17 cellular contexts compared by ENCODE assay signal in the genomic region with DNA sequence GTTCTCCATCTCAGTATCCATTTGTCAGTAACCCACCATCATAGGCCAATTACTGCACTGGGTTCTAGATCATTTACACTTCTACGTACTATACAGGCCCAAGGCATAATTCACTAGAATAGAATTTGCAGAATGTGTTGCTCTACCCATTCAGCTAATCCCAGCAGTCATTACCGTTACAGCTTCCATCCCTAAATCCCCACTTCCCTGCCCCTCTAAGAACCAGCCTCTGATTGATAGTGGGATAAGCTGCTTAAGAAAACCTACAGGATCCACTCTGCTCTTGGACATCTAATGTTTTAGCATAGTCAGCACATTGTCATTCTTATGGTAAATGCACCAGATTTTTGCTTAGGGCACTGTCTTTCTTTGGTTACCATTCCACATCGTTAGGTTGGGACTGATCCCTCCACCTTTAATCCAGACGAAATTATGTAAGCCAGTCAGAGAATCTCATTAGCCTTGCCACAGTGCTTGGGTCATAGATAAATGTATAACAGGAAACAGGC. TPM values are rescaled to one million over a fixed set of nuclear protein-coding genes. Genes with fewer than 3 reads are reported as not detected.
A peak's percentile ranks its signal among the peaks of the same experiment; 100 is the strongest.
DNase-seq lines count a peak whose midpoint lies in the region; ATAC-seq, FAIRE-seq and TF ChIP-seq lines count a peak whose summit lies in the region.
"Had no signal": no experiment of that assay in that cellular context is flagged by ENCODE, and none has a peak within 500 bp of the region (broad histone marks: within the 10 kb centered on the region; RNA-seq: fewer than 3 reads in every experiment).

No MANE protein-coding gene starts in this region.

- H3K23me2 ChIP-seq in H1 (ENCODE audit: low read depth, low read length): no peaks in the 10 kb centered on the region

- H3K9ac ChIP-seq in HepG2 (ENCODE audit: insufficient read depth, low read depth, low read length) (no peak overlapping the region), H1 (replicated peaks in 1 of 4; ENCODE audit: extremely low read depth in 1 of 4, low read depth in 3 of 4, low read length in 3 of 4) (no peak overlapping the region)
- H3K9ac ChIP-seq: BLaER1 treated with 17β-estradiol and CSF1 and Interleukin-3, amounts not matched to agents 10 nM and 100 nM had no signal

- H2BK20ac ChIP-seq in H1 (ENCODE audit: low read length): no peak overlapping the region

- no peak for TF ChIP-seq EP300 in HepG2 (IDR thresholded peaks at IDR 0.05; ENCODE audit: low read depth in 2 of 2, low read length in 2 of 2)
- TF ChIP-seq EP300 in HepG2 (CRISPR knock-in tag; IDR thresholded peaks at IDR 0.05; ENCODE audit: borderline replicate concordance): no peak
- TF ChIP-seq EP300 in H1 (IDR thresholded peaks at IDR 0.05; ENCODE audit: borderline replicate concordance in 1 of 2, low read depth in 2 of 2, low read length in 2 of 2): no peak

- no peak overlapping the region for H3K14ac ChIP-seq in H1 (ENCODE audit: insufficient read length)

- TF ChIP-seq POLR2A in HepG2 (IDR thresholded peaks at IDR 0.05; ENCODE audit: insufficient read depth in 1 of 2, low read depth in 2 of 2, low read length in 2 of 2) (no peak), right lobe of liver (IDR thresholded peaks at IDR 0.05) (no peak), H1 (IDR thresholded peaks at IDR 0.05; ENCODE audit: control extremely low read depth in 1 of 2, low read depth in 2 of 2, low read length in 2 of 2) (no peak)

- no peaks in the 10 kb centered on the region for H3K27me3 ChIP-seq in HepG2 (ENCODE audit: control insufficient read depth in 1 of 2, insufficient read depth in 2 of 2, low read length in 2 of 2)
- H3K27me3 ChIP-seq in right lobe of liver: no peaks in the 10 kb centered on the region
- H3K27me3 ChIP-seq in H1 (replicated peaks in 1 of 4; ENCODE audit: control insufficient read depth in 3 of 4, extremely low read depth in 1 of 4, insufficient read depth in 3 of 4, low read length in 3 of 4): peaks cover 0 to 3% (median 0%) of the 10 kb centered on the region in 4 experiments; a peak in 1 of 7 replicates
- H3K27me3 ChIP-seq: BLaER1 treated with 17β-estradiol and CSF1 and Interleukin-3, amounts not matched to agents 10 nM and 100 nM had no signal

- ATAC-seq in HepG2: no peak
- ATAC-seq in right lobe of liver: no peak
- ATAC-seq: CD8-positive, alpha-beta T cell; GM23338; HCT116 had no signal

- H2BK120ac ChIP-seq in H1 (replicated peaks; ENCODE audit: low read depth, low read length): no peak overlapping the region

- H4K5ac ChIP-seq in H1 (ENCODE audit: insufficient read length, low read depth, low read length): no peak overlapping the region

- no peaks in the 10 kb centered on the region for H3K9me3 ChIP-seq in HepG2 (ENCODE audit: low read length)
- H3K9me3 ChIP-seq in right lobe of liver: no peaks in the 10 kb centered on the region
- no peaks in the 10 kb centered on the region for H3K9me3 ChIP-seq in H1 (ENCODE audit: insufficient read depth in 2 of 2, low read depth in 1 of 2, low read length in 1 of 2)

- no peak overlapping the region for H3K18ac ChIP-seq in H1 (ENCODE audit: extremely low read depth, low read length)

- H4K91ac ChIP-seq in H1 (replicated peaks; ENCODE audit: insufficient read length, low read length): no peak overlapping the region

- H3K79me1 ChIP-seq in H1 (ENCODE audit: low read depth, low read length): no peaks in the 10 kb centered on the region

- H3K4me1 ChIP-seq in HepG2 (ENCODE audit: insufficient read depth, low read length) (no peaks in the 10 kb centered on the region), right lobe of liver (no peaks in the 10 kb centered on the region), H1 (replicated peaks in 1 of 4; ENCODE audit: control insufficient read depth in 3 of 4, insufficient read depth in 4 of 4, low read length in 3 of 4) (peaks cover 0 to 2% (median 0%) of the 10 kb centered on the region in 4 experiments; a peak in 2 of 7 replicates)

- no peak overlapping the region for H2BK12ac ChIP-seq in H1 (ENCODE audit: low read depth, low read length)

- CTCF ChIA-PET in HepG2 (lab: Yijun Ruan, JAX; ENCODE audit: low intra/inter-chr PET ratio, low total read pairs): no interaction called here
- CTCF ChIA-PET in H1 (lab: Charles Lee; ENCODE audit: partially characterized antibody): interaction anchor here (0.9 to 2.1 kb wide), 4 partner anchors 31 to 94 kb away, joined by 3 to 7 read pairs (median 4); no protein-coding TSS in a partner anchor

- no peaks in the 10 kb centered on the region for H3K36me3 ChIP-seq in HepG2 (replicated peaks in 1 of 2; ENCODE audit: control insufficient read depth in 1 of 2, insufficient read depth in 2 of 2, low read length in 2 of 2)
- no peaks in the 10 kb centered on the region for H3K36me3 ChIP-seq in right lobe of liver
- no peaks in the 10 kb centered on the region for H3K36me3 ChIP-seq in H1 (ENCODE audit: control insufficient read depth in 2 of 4, insufficient read depth in 4 of 4, low read length in 3 of 4)
- H3K36me3 ChIP-seq: BLaER1 treated with 17β-estradiol and CSF1 and Interleukin-3, amounts not matched to agents 10 nM and 100 nM had no signal

- TF ChIP-seq CTCF in HepG2 (CRISPR knock-in tag; IDR thresholded peaks at IDR 0.05): no peak
- TF ChIP-seq CTCF in right lobe of liver (IDR thresholded peaks at IDR 0.05): no peak
- no peak for TF ChIP-seq CTCF in H1 (IDR thresholded peaks at IDR 0.05; ENCODE audit: control extremely low read depth in 1 of 3, insufficient read depth in 1 of 3, low read depth in 1 of 3, low read length in 3 of 3)

- no peaks in the 10 kb centered on the region for H3K79me2 ChIP-seq in HepG2 (ENCODE audit: insufficient read depth, low read length)
- H3K79me2 ChIP-seq in H1 (ENCODE audit: control insufficient read depth in 1 of 2, insufficient read depth in 2 of 2, low read length in 2 of 2): no peaks in the 10 kb centered on the region

- no peak overlapping the region for H3K4me3 ChIP-seq in HepG2 (replicated peaks in 1 of 3; ENCODE audit: insufficient read depth in 1 of 3, low read depth in 2 of 3, low read length in 3 of 3)
- H3K4me3 ChIP-seq in right lobe of liver: no peak overlapping the region
- no peak overlapping the region for H3K4me3 ChIP-seq in H1 (ENCODE audit: extremely low read depth in 1 of 4, insufficient read depth in 2 of 4, low read depth in 3 of 4, low read length in 4 of 4)
- H3K4me3 ChIP-seq: BLaER1 treated with 17β-estradiol and CSF1 and Interleukin-3, amounts not matched to agents 10 nM and 100 nM; GM23338 had no signal

- no peak overlapping the region for H2BK15ac ChIP-seq in H1 (ENCODE audit: low read length)

- H2BK5ac ChIP-seq in H1 (ENCODE audit: low read depth, low read length): no peak overlapping the region

- H3K4me2 ChIP-seq in HepG2 (ENCODE audit: low read depth, low read length) (no peak overlapping the region), H1 (ENCODE audit: insufficient read depth in 1 of 2, low read depth in 2 of 2, low read length in 2 of 2) (no peak overlapping the region)
- H3K4me2 ChIP-seq: BLaER1 treated with 17β-estradiol and CSF1 and Interleukin-3, amounts not matched to agents 10 nM and 100 nM; GM23338 had no signal

- H4K8ac ChIP-seq in H1 (ENCODE audit: extremely low read depth, insufficient read depth, low read length): no peak overlapping the region

- no peak overlapping the region for H2AFZ ChIP-seq in HepG2 (ENCODE audit: low read length)
- no peak overlapping the region for H2AFZ ChIP-seq in H1 (ENCODE audit: low read length)
- H2AFZ ChIP-seq: GM23338 had no signal

- in situ Hi-C loops in HepG2 (cut with HindIII; ENCODE audit: extremely low pct_ligation_motif_present, low pct_unique_long_range_greater_than_20kb) (no loop called here), G401 (cut with HindIII; ENCODE audit: low sequenced_read_pairs) (no loop called here)

- no TSS peak for BruUV-seq in HepG2 (replicated peaks; lab: Mats Ljungman, UMichigan)

- H3K4ac ChIP-seq in H1 (replicated peaks; ENCODE audit: insufficient read length, low read depth, low read length): no peak overlapping the region

- no peak overlapping the region for H2AK5ac ChIP-seq in H1 (ENCODE audit: low read depth, low read length)

- TF ChIP-seq RAD21 in HepG2 (CRISPR knock-in tag; IDR thresholded peaks at IDR 0.05) (no peak), H1 (IDR thresholded peaks at IDR 0.05 in 1 of 2, conservative IDR thresholded peaks at IDR 0.05 in 1 of 2; ENCODE audit: low read depth in 2 of 2, low read length in 2 of 2) (no peak)

- intact Hi-C loops in HepG2 (cut with micrococcal nuclease; ENCODE audit: unreplicated experiment): no loop called here
- intact Hi-C loops in right lobe of liver (cut with DNase I): no loop called here

- H3K56ac ChIP-seq in H1 (replicated peaks; ENCODE audit: insufficient read length, low read depth, low read length): no peak overlapping the region

- FAIRE-seq in HepG2 (lab: Jason Lieb, UNC) (no peak), H1 (lab: Jason Lieb, UNC) (no peak)
- FAIRE-seq: HTR-8/SVneo had no signal

- POLR2A ChIA-PET in HepG2 (lab: Yijun Ruan, JAX): no interaction called here
- POLR2A ChIA-PET in H1 (lab: Charles Lee; ENCODE audit: partially characterized antibody): no interaction called here

- no peak for DNase-seq in HepG2 (ENCODE audit: low spot score)
- no peak for DNase-seq in right lobe of liver
- peak; percentile 92 for DNase-seq in NCI-H82 (lab: John Stamatoyannopoulos, UW)
- DNase-seq in H1 (ENCODE audit: low read depth in 1 of 2, low spot score in 2 of 2): no peak
- DNase-seq in G401 (ENCODE audit: low spot score): no peak
- DNase-seq in caudate nucleus (lab: John Stamatoyannopoulos, UW): no peak
- no peak for DNase-seq in activated CD4-positive, alpha-beta T cell treated with anti-CD3 and anti-CD28 coated beads for 4 hours
- DNase-seq: 8988T; Calu3; CD8-positive, alpha-beta T cell; GF-D8; H7; HFFc6 had no signal

- H4K20me1 ChIP-seq in HepG2 (ENCODE audit: insufficient read depth, low read length) (no peaks in the 10 kb centered on the region), H1 (replicated peaks in 1 of 2; ENCODE audit: control insufficient read depth in 1 of 2, insufficient read depth in 2 of 2, low read length in 2 of 2) (no peaks in the 10 kb centered on the region)
- H4K20me1 ChIP-seq: BLaER1 treated with 17β-estradiol and CSF1 and Interleukin-3, amounts not matched to agents 10 nM and 100 nM had no signal

- 37% methylated on average over 4 of the region's 4 CpGs for WGBS in HepG2 (ENCODE audit: low lambda C conversion rate)
- WGBS in right lobe of liver (ENCODE audit: insufficient coverage, low coverage, low lambda C conversion rate, missing lambda C conversion rate): 65% methylated on average over 4 of the region's 4 CpGs
- 86% methylated on average over 4 of the region's 4 CpGs; no CpG with 5 or more reads in 1 of the 2 experiments for WGBS in H1 (ENCODE audit: extremely low coverage in 1 of 2, insufficient coverage in 1 of 2, insufficient read length in 1 of 2, insufficient replicate concordance in 2 of 2, low coverage in 1 of 2, low lambda C conversion rate in 2 of 2, missing lambda C conversion rate in 1 of 2), 2 experiments

- H3K23ac ChIP-seq in H1 (ENCODE audit: insufficient read length): no peak overlapping the region

- no peak overlapping the region for H3K27ac ChIP-seq in HepG2 (ENCODE audit: extremely low read length, insufficient read depth, low read length)
- no peak overlapping the region for H3K27ac ChIP-seq in right lobe of liver
- H3K27ac ChIP-seq in H1 (ENCODE audit: low read depth, low read length): no peak overlapping the region
- H3K27ac ChIP-seq in caudate nucleus (ENCODE audit: low read depth, low read length): no peak overlapping the region
- H3K27ac ChIP-seq: BLaER1 treated with 17β-estradiol and CSF1 and Interleukin-3, amounts not matched to agents 10 nM and 100 nM had no signal

RNA-seq across cellular contexts. Expression of gene CHD1, which starts 39.3 kb away (rescaled TPM):
- total RNA-seq in HepG2 (2016; rRNA removed; fragmentation: Illumina TruSeq; extraction: Trizol) (55.9 and 79.7 TPM in 2 replicates), right lobe of liver (10 to 100 TPM; 11.0 to 26.2 (median 15.2) TPM)
- total RNA-seq in HepG2 (2016; cell fraction: cytosol; rRNA removed; fragmentation: Illumina TruSeq; extraction: Trizol; ENCODE audit: low read depth): 5.5 and 6.9 TPM in 2 replicates
- total RNA-seq in HepG2 (2016; cell fraction: insoluble cytoplasmic fraction; rRNA removed; fragmentation: Illumina TruSeq; extraction: Trizol): 55.3 and 76.6 TPM in 2 replicates
- 12.8 and 15.2 TPM in 2 replicates for total RNA-seq in HepG2 (2016; cell fraction: membrane; rRNA removed; fragmentation: Illumina TruSeq; extraction: Trizol)
- total RNA-seq in HepG2 (2016; cell fraction: nucleus; rRNA removed; fragmentation: Illumina TruSeq; extraction: Trizol): 88.7 and 103 TPM in 2 replicates
- polyA plus RNA-seq in HepG2 (2011; rRNA removed) (22.8 and 23.0 TPM in 2 replicates), H1 (2011; rRNA removed) (5.7 and 15.6 TPM in 2 replicates)
- 7.8 and 14.2 TPM in 2 replicates for polyA plus RNA-seq in HepG2 (2011; cell fraction: cytosol; rRNA removed)
- 27.7 and 34.1 TPM in 2 replicates for polyA plus RNA-seq in HepG2 (2011; cell fraction: nucleus; rRNA removed)
- 24.4 and 27.4 TPM in 2 replicates for polyA plus RNA-seq in HepG2 (2012)
- polyA plus RNA-seq in HepG2 (2016; cell fraction: cytosol; fragmentation: Illumina TruSeq; extraction: Trizol; ENCODE audit: low read depth): 0.66 and 1.5 TPM in 2 replicates
- polyA plus RNA-seq in HepG2 (2016; cell fraction: insoluble cytoplasmic fraction; fragmentation: Illumina TruSeq; extraction: Trizol; ENCODE audit: low read depth): 39.8 and 41.3 TPM in 2 replicates
- polyA plus RNA-seq in HepG2 (2016; cell fraction: membrane; fragmentation: Illumina TruSeq; extraction: Trizol; ENCODE audit: low read depth): 2.7 and 3.9 TPM in 2 replicates
- polyA plus RNA-seq in HepG2 (2016; cell fraction: nucleus; fragmentation: Illumina TruSeq; extraction: Trizol; ENCODE audit: insufficient read depth, low read depth): 89.5 and 95.7 TPM in 2 replicates
- polyA minus RNA-seq in HepG2 (2011; rRNA and poly(A)+ RNA removed; ENCODE audit: low replicate concordance): 9.2 and 12.2 TPM in 2 replicates
- 27.3 and 30.3 TPM in 2 replicates for polyA minus RNA-seq in HepG2 (2011; cell fraction: cytosol; rRNA and poly(A)+ RNA removed)
- polyA minus RNA-seq in HepG2 (2011; cell fraction: nucleus; rRNA and poly(A)+ RNA removed): 155 and 163 TPM in 2 replicates
- total RNA-seq in H1 (2021; fragmentation: NEBNext Ultra II Directional; extraction: Animal tissue kit (Norgen Biotek cat#: 25700)): 50.8 and 53.0 TPM in 2 replicates
- polyA plus RNA-seq in H1 (2011; cell fraction: cytosol; rRNA removed): 18.0 TPM
- polyA plus RNA-seq in H1 (2011; cell fraction: nucleus; rRNA removed): 13.4 TPM
- 18.0 to 40.3 TPM (median 21.5 TPM) in 4 replicates for polyA plus RNA-seq in H1 (2012, experiment 1 of 2)
- polyA plus RNA-seq in H1 (2012, experiment 2 of 2): 1.6 TPM
- 32.6 TPM for polyA plus RNA-seq in H1 (2013, experiment 1 of 2)
- 30.9 TPM for polyA plus RNA-seq in H1 (2013, experiment 2 of 2)
- polyA minus RNA-seq in H1 (2011; rRNA and poly(A)+ RNA removed): 28.8 and 47.1 TPM in 2 replicates
- 33.7 TPM for polyA minus RNA-seq in H1 (2011; cell fraction: cytosol; rRNA and poly(A)+ RNA removed)
- 81.3 TPM for polyA minus RNA-seq in H1 (2011; cell fraction: nucleus; rRNA and poly(A)+ RNA removed)
- 38.9 and 65.4 TPM in 2 replicates for total RNA-seq in G401 (2014; rRNA removed; shearing (Covaris generic))

Comparison
In these comparisons a context has a peak if more than half of its experiments do, and no peak if none do; other contexts are left out.
1. Of the 41 proteins assayed by ChIP-seq in both HepG2 and H1: peak only in HepG2: none; only in H1: none; in both: MAFK; in neither: 40.